Comparison of ENCODE assay signal across 1 cellular context in the genomic region with DNA sequence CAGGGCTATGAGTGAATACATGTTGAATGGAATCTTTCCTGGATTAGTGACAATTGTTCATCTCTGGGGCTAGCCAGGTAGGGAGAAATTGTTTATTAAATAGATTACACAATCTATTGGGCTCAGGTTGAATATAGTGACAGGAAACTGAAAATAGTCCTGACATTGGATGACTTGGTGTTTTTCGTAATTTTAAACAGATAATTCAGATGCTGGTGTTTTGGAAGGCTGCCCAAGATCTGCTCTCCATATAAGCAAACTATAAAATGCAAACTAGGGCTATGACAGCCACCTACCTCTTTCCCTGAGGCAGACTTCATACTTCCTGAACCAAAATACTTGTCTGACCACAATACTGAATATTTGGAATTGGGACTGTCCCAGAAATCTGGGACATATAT.
TF ChIP-seq lines count a peak whose summit lies in the region.

No MANE protein-coding gene starts in this region.

TF ChIP-seq in IMR-90, 13 proteins besides CTCF, POLR2A, EP300 and RAD21 (continued from another document):
- TF ChIP-seq BHLHE40 (IDR thresholded peaks at IDR 0.05; ENCODE audit: low read depth, low read length) (no peak), MAFK (IDR thresholded peaks at IDR 0.05; ENCODE audit: low read depth, low read length) (no peak), FOS (IDR thresholded peaks at IDR 0.05; ENCODE audit: low read depth, low read length) (no peak)
- TF ChIP-seq, protein P1, sequence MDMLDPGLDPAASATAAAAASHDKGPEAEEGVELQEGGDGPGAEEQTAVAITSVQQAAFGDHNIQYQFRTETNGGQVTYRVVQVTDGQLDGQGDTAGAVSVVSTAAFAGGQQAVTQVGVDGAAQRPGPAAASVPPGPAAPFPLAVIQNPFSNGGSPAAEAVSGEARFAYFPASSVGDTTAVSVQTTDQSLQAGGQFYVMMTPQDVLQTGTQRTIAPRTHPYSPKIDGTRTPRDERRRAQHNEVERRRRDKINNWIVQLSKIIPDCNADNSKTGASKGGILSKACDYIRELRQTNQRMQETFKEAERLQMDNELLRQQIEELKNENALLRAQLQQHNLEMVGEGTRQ (IDR thresholded peaks at IDR 0.05; ENCODE audit: low read depth, low read length), result no peak
